ENCODE assay signal across 11 cellular contexts in the genomic region with DNA sequence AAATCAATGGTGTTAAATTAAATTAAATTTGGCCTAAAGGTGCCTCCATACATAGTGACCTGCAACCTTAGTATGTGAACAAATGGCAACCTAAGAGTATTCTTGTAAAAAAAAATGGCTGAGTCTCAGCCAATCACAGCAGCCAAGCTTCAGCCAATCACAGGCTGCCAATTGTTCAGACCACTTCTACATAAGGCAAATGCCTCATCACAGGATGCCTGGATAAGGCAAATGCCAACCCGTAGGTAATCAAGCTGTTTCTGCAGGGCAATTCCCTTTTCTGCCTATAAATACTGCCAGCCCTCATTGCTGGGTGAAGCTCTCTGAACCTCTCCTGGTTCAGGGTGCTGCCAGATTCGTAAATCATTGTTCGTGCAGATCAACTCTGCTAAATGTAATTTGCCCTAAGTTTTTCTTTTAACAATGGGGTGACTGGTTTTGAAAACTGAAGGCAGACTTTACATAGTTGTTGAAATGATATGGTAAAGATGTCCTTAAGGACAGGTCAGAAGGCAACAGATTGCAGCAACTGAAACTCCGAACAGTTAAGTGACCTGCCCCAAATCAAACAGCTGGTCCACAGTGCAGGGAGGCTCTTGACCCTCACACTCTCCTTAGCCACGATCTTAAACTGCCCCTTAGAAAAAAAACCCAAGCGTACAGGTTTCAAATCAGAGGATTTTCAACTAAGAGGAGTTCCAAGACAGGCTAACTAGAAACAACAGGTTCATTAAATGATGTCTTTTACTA. TPM values are rescaled to one million over a fixed set of nuclear protein-coding genes. Genes with fewer than 3 reads are reported as not detected.
DNase-seq lines count a peak whose midpoint lies in the region; ATAC-seq and TF ChIP-seq lines count a peak whose summit lies in the region.
"Had no signal": no experiment of that assay in that cellular context is flagged by ENCODE, and none has a peak within 500 bp of the region (broad histone marks: within the 10 kb centered on the region; RNA-seq: fewer than 3 reads in every experiment).

No MANE protein-coding gene starts in this region.

- H2BK15ac ChIP-seq in H9 (ENCODE audit: low read depth, low read length) = no peak overlapping the region

- H3K27ac Mint-ChIP-seq in CD14-positive monocyte (peak overlapping the region; percentile 60 to 97 (median 85)), H9 (peak overlapping the region in 2 of 3 experiments; percentile 68 to 85; a peak in 3 of 7 replicates), WTC11 (peak overlapping the region; percentile 82)

- no CpG with 5 or more reads among the region's 6 CpGs for WGBS in H9 (ENCODE audit: extremely low coverage, insufficient read length, low lambda C conversion rate)
- WGBS in right lobe of liver (ENCODE audit: insufficient coverage, low coverage, low lambda C conversion rate, missing lambda C conversion rate) = 34% methylated on average over 5 of the region's 6 CpGs
- WGBS in stomach, 5 donors = 65 to 76% (median 72%) methylated on average over 6 of the region's 6 CpGs

- no peak overlapping the region for H3K18ac ChIP-seq in H9 (ENCODE audit: insufficient read length, low read depth, low read length)

- no peak for TF ChIP-seq EP300 in stomach (IDR thresholded peaks at IDR 0.05)

- H4K5ac ChIP-seq in H9 (ENCODE audit: insufficient read length, low read depth, low read length) = no peak overlapping the region

- H3K36me3 ChIP-seq in right lobe of liver = no peaks in the 10 kb centered on the region
- H3K36me3 ChIP-seq in stomach = peaks cover 0 to 19% (median 14%) of the 10 kb centered on the region in 4 donors
- H3K36me3 ChIP-seq: prostate gland had no signal

- H3T11ph ChIP-seq in H9 (ENCODE audit: low read length) = no peak overlapping the region

- intact Hi-C loops in CD14-positive monocyte (cut with micrococcal nuclease) = loop anchor here (5.0 kb wide), 3 partner anchors 48 to 182 kb away; no protein-coding TSS in a partner anchor
- intact Hi-C loops in right lobe of liver (cut with DNase I) = no loop called here
- intact Hi-C loops in stomach (cut with DNase I; ENCODE audit: low total_unique reads) = no loop called here

- H2BK20ac ChIP-seq in H9 (ENCODE audit: low read depth, low read length, poor library complexity, severe bottlenecking) = no peak overlapping the region

- no peak overlapping the region for H4K8ac ChIP-seq in H9 (replicated peaks; ENCODE audit: insufficient read length, low read depth, low read length)

- POLR2A ChIA-PET in WTC11 (lab: Charles Lee) = no interaction called here

- TF ChIP-seq POLR2A in right lobe of liver (IDR thresholded peaks at IDR 0.05) (no peak), stomach (IDR thresholded peaks at IDR 0.05) (no peak)

- H3K4ac ChIP-seq in H9 (ENCODE audit: low read depth, low read length) = no peak overlapping the region

- no peaks in the 10 kb centered on the region for H3K23me2 ChIP-seq in H9 (ENCODE audit: insufficient read length, low read depth, low read length, poor library complexity, severe bottlenecking)

- H4K91ac ChIP-seq in H9 (ENCODE audit: insufficient read length, low read depth, low read length) = no peak overlapping the region

- no peak overlapping the region for H3K4me2 ChIP-seq in H9 (ENCODE audit: insufficient read depth, insufficient read length, low read length)

- H3K36me3 Mint-ChIP-seq in CD14-positive monocyte = peaks cover 20 to 22% of the 10 kb centered on the region in 2 donors
- peaks cover 15 to 37% (median 31%) of the 10 kb centered on the region in 3 experiments; a peak in 6 of 7 replicates for H3K36me3 Mint-ChIP-seq in H9 (ENCODE audit: insufficient read depth in 1 of 3, low read depth in 3 of 3)
- peaks cover 21% of the 10 kb centered on the region for H3K36me3 Mint-ChIP-seq in WTC11

- DNase-seq in CD14-positive monocyte (ENCODE audit: low spot score) (no peak), H9 (peak; percentile 43), WTC11 (ENCODE audit: low spot score) (no peak), right lobe of liver (no peak), stomach (no peak), NCI-H524 treated with DMSO at 0.1 percent for 48 hours (lab: John Stamatoyannopoulos, UW) (no peak), NCI-H446 treated with DMSO at 0.1 percent for 48 hours (lab: John Stamatoyannopoulos, UW) (no peak)
- DNase-seq: NCI-H146, T1000 had no signal

- TF ChIP-seq CTCF in CD14-positive monocyte (IDR thresholded peaks at IDR 0.05) (no peak), H9 (conservative IDR thresholded peaks at IDR 0.05) (no peak), WTC11 (IDR thresholded peaks at IDR 0.05) (no peak), right lobe of liver (IDR thresholded peaks at IDR 0.05) (no peak), stomach (IDR thresholded peaks at IDR 0.05) (no peak)

- no peak overlapping the region for H2BK5ac ChIP-seq in H9 (ENCODE audit: insufficient read length, low read length)

- no peaks in the 10 kb centered on the region for H3K27me3 Mint-ChIP-seq in CD14-positive monocyte (ENCODE audit: low read depth in 3 of 3)
- H3K27me3 Mint-ChIP-seq in H9 (ENCODE audit: low read depth) = no peaks in the 10 kb centered on the region
- H3K27me3 Mint-ChIP-seq in WTC11 (ENCODE audit: low read depth) = no peaks in the 10 kb centered on the region

- peak overlapping the region in 1 of 3 donors; percentile 8 for H3K4me3 ChIP-seq in right lobe of liver
- no peak overlapping the region for H3K4me3 ChIP-seq in stomach
- H3K4me3 ChIP-seq: prostate gland had no signal

- no peak overlapping the region for H2AK5ac ChIP-seq in H9 (ENCODE audit: insufficient read length, low read length)

- H3K9me3 ChIP-seq in H9 (ENCODE audit: control insufficient read depth, low read depth, low read length) (no peaks in the 10 kb centered on the region), right lobe of liver (no peaks in the 10 kb centered on the region), stomach (no peaks in the 10 kb centered on the region)
- H3K9me3 ChIP-seq: prostate gland had no signal

- ATAC-seq in WTC11 = peak; percentile 65
- peak; percentile 28 to 72 (median 68) for ATAC-seq in right lobe of liver
- no peak for ATAC-seq in HG03135 (IDR thresholded peaks at IDR 0.05; ENCODE audit: unreplicated experiment)

- H3K9me3 Mint-ChIP-seq in CD14-positive monocyte (no peaks in the 10 kb centered on the region), H9 (no peaks in the 10 kb centered on the region), WTC11 (no peaks in the 10 kb centered on the region)

- H3K27me3 ChIP-seq in H9 (ENCODE audit: insufficient read depth, low read length) (no peaks in the 10 kb centered on the region), right lobe of liver (no peaks in the 10 kb centered on the region), stomach (no peaks in the 10 kb centered on the region)

- no peaks in the 10 kb centered on the region for H4K20me1 ChIP-seq in H9 (ENCODE audit: control insufficient read depth, insufficient read depth, insufficient read length)

- no peak overlapping the region for H2BK120ac ChIP-seq in H9 (ENCODE audit: low read depth, low read length, poor library complexity, severe bottlenecking)

- H3K79me1 ChIP-seq in H9 (ENCODE audit: insufficient read depth, low read depth, low read length, poor library complexity, severe bottlenecking) = peaks cover 11% of the 10 kb centered on the region

- H3K4me3 Mint-ChIP-seq in CD14-positive monocyte (no peak overlapping the region), H9 (no peak overlapping the region), WTC11 (no peak overlapping the region)

- no peak overlapping the region for H2AFZ ChIP-seq in H9 (ENCODE audit: low read length)

- CTCF ChIA-PET in WTC11 (lab: Charles Lee) = interaction anchor here (0.8 to 5.8 kb wide), 5 partner anchors 16 to 175 kb away, joined by 3 to 45 read pairs (median 3); no protein-coding TSS in a partner anchor

- H3K56ac ChIP-seq in H9 (ENCODE audit: insufficient read length, low read depth, low read length) = no peak overlapping the region

- H2BK12ac ChIP-seq in H9 (ENCODE audit: insufficient read length, low read depth, low read length) = no peak overlapping the region

- H3K14ac ChIP-seq in H9 (ENCODE audit: insufficient read depth, low read length) = no peak overlapping the region

- no peak overlapping the region for H3K27ac ChIP-seq in H9 (ENCODE audit: insufficient read length, low read depth, low read length)
- H3K27ac ChIP-seq in right lobe of liver = peak overlapping the region in 2 of 3 donors; percentile 57 to 66
- no peak overlapping the region for H3K27ac ChIP-seq in stomach
- H3K27ac ChIP-seq: prostate gland had no signal

- H3K79me2 ChIP-seq in H9 (ENCODE audit: insufficient read depth, low read length) = peaks cover 17% of the 10 kb centered on the region; the same call in 1 of the 2 replicates

- peaks cover 4% of the 10 kb centered on the region; the same call in 1 of the 2 replicates for H3K4me1 ChIP-seq in H9 (ENCODE audit: insufficient read depth, low read length)
- peaks cover 0 to 62% (median 33%) of the 10 kb centered on the region in 4 donors for H3K4me1 ChIP-seq in right lobe of liver
- peaks cover 22 to 88% (median 55%) of the 10 kb centered on the region in 4 donors for H3K4me1 ChIP-seq in stomach
- H3K4me1 ChIP-seq: prostate gland had no signal

- no peak overlapping the region for H3K23ac ChIP-seq in H9 (ENCODE audit: insufficient read length, low read depth, low read length)

- H3K9ac ChIP-seq in H9 (ENCODE audit: extremely low read depth, insufficient read length, low read length) = no peak overlapping the region

- peaks cover 78% of the 10 kb centered on the region for H3K4me1 Mint-ChIP-seq in CD14-positive monocyte
- H3K4me1 Mint-ChIP-seq in H9 = peaks cover 30 to 32% of the 10 kb centered on the region in 2 experiments
- H3K4me1 Mint-ChIP-seq in WTC11 = peaks cover 39% of the 10 kb centered on the region

TF ChIP-seq in WTC11, 78 proteins besides CTCF, POLR2A, EP300 and RAD21 (continues in another document):
- TF ChIP-seq TP53 (CRISPR knock-in tag; IDR thresholded peaks at IDR 0.05) (no peak), ZNF138 (CRISPR knock-in tag; conservative IDR thresholded peaks at IDR 0.05) (no peak), ETV6 (CRISPR knock-in tag; IDR thresholded peaks at IDR 0.05) (no peak), ZNF232 (CRISPR knock-in tag; IDR thresholded peaks at IDR 0.05) (no peak), ZSCAN18 (CRISPR knock-in tag; IDR thresholded peaks at IDR 0.05) (no peak)

RNA-seq across cellular contexts. Expression of gene N4BP1, which starts 50.3 kb away (rescaled TPM):
- polyA plus RNA-seq in CD14-positive monocyte (10 to 100 TPM; 21.4 to 22.7 TPM), stomach (1 to 10 TPM; 6.7 to 8.5 (median 7.6) TPM)
- total RNA-seq in H9 (2021) (34.2 and 36.5 TPM in 2 replicates), WTC11 (2021) (25.6 to 33.5 TPM (median 29.3 TPM) in 3 replicates), right lobe of liver (10 to 100 TPM; 10.5 to 17.8 (median 12.1) TPM), stomach (10 to 100 TPM in 4 of 5 donors, 1 to 10 TPM in 1; 6.4 to 54.3 (median 40.6) TPM)

Comparison
In these comparisons a context has a peak if more than half of its experiments do, and no peak if none do; other contexts are left out.
1. H3K27ac ChIP-seq: peak in right lobe of liver (2 of 3); none in H9 (single experiment) and stomach (0 of 5).
2. intact Hi-C loops: an anchor here in CD14-positive monocyte (5.0 kb wide); none called in right lobe of liver and stomach.
3. Peak in every context shown above with its lines, with median percentiles within 50 percentile points of each other: H3K27ac Mint-ChIP-seq.